ENCODE assay signal across 1 cellular context in the genomic region with DNA sequence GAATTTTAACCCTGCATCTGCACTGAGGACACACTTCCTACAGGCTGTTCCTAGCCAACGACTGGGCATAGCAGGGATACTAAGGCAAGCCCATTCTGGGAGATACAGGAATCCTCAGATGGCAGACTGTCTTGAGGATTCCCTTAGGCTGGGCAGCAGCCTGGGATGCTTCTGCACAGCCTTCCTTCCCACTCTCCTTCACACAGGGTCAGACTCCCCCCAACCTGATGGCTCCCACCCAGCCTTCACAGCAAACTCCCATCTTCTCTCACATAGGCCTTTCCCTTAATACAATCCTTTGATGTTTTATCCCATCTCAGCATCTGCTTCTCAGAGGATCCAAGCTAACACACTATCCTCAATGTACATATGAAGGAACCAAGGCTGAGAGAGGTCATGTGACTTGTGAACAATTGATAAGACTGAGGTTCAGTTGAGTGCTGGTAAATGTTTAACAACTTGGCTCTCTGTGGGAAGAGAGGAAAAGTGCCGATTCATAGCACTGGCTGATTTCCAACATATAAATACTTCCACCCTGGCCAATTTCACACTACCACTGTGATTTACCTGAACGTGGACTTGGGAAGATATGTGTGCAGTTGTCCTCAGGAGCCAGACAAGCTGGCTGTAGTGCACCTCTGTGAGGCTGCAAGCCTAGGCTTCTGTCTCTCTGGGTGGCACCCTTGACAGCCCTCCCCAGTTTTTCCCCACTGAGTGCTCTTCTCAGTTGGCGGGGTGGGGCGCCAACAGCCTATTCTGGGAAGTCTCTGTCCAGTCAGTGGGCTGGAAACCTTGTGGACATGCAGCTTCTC.
TF ChIP-seq lines count a peak whose summit lies in the region.

No MANE protein-coding gene starts in this region.

TF ChIP-seq in HepG2, 621 proteins besides CTCF, POLR2A, EP300 and RAD21 (continued from another document and continues in another):
- TF ChIP-seq ZNF280D (CRISPR knock-in tag; IDR thresholded peaks at IDR 0.05), result no peak
- 0 out of 2 replicates have a peak, but pooled peaks have one; percentile 20 for TF ChIP-seq CEBPG (CRISPR knock-in tag; IDR thresholded peaks at IDR 0.05)
- no peak for TF ChIP-seq DNMT3B (CRISPR knock-in tag; conservative IDR thresholded peaks at IDR 0.05)
- TF ChIP-seq, protein P1, sequence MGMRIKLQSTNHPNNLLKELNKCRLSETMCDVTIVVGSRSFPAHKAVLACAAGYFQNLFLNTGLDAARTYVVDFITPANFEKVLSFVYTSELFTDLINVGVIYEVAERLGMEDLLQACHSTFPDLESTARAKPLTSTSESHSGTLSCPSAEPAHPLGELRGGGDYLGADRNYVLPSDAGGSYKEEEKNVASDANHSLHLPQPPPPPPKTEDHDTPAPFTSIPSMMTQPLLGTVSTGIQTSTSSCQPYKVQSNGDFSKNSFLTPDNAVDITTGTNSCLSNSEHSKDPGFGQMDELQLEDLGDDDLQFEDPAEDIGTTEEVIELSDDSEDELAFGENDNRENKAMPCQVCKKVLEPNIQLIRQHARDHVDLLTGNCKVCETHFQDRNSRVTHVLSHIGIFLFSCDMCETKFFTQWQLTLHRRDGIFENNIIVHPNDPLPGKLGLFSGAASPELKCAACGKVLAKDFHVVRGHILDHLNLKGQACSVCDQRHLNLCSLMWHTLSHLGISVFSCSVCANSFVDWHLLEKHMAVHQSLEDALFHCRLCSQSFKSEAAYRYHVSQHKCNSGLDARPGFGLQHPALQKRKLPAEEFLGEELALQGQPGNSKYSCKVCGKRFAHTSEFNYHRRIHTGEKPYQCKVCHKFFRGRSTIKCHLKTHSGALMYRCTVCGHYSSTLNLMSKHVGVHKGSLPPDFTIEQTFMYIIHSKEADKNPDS (CRISPR knock-in tag; IDR thresholded peaks at IDR 0.05), result no peak
- TF ChIP-seq, protein P2, sequence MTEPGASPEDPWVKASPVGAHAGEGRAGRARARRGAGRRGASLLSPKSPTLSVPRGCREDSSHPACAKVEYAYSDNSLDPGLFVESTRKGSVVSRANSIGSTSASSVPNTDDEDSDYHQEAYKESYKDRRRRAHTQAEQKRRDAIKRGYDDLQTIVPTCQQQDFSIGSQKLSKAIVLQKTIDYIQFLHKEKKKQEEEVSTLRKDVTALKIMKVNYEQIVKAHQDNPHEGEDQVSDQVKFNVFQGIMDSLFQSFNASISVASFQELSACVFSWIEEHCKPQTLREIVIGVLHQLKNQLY (CRISPR knock-in tag; IDR thresholded peaks at IDR 0.05), result no peak
- TF ChIP-seq SRF (IDR thresholded peaks at IDR 0.05; ENCODE audit: low read depth, low read length), result no peak
- 0 out of 2 replicates have a peak, but pooled peaks have one; percentile 30 for TF ChIP-seq ZNF766 (CRISPR knock-in tag; IDR thresholded peaks at IDR 0.05; ENCODE audit: borderline replicate concordance)
- TF ChIP-seq JDP2 (CRISPR knock-in tag; IDR thresholded peaks at IDR 0.05; ENCODE audit: borderline replicate concordance), result no peak
- no peak for TF ChIP-seq ZNF570 (CRISPR knock-in tag; IDR thresholded peaks at IDR 0.05; ENCODE audit: borderline replicate concordance)
- no peak for TF ChIP-seq ZNF281 (CRISPR knock-in tag; IDR thresholded peaks at IDR 0.05; ENCODE audit: borderline replicate concordance)
- peak; percentile 76 for TF ChIP-seq RXRB (CRISPR knock-in tag; IDR thresholded peaks at IDR 0.05; ENCODE audit: borderline replicate concordance)
- TF ChIP-seq RBM39 (IDR thresholded peaks at IDR 0.05; ENCODE audit: low read depth, low read length, poor library complexity, severe bottlenecking), result no peak
- no peak; the same call in 1 of the 2 replicates for TF ChIP-seq RXRA (CRISPR knock-in tag; IDR thresholded peaks at IDR 0.05)
- no peak for TF ChIP-seq NKX3-1 (CRISPR knock-in tag; IDR thresholded peaks at IDR 0.05)
- TF ChIP-seq, protein P3, sequence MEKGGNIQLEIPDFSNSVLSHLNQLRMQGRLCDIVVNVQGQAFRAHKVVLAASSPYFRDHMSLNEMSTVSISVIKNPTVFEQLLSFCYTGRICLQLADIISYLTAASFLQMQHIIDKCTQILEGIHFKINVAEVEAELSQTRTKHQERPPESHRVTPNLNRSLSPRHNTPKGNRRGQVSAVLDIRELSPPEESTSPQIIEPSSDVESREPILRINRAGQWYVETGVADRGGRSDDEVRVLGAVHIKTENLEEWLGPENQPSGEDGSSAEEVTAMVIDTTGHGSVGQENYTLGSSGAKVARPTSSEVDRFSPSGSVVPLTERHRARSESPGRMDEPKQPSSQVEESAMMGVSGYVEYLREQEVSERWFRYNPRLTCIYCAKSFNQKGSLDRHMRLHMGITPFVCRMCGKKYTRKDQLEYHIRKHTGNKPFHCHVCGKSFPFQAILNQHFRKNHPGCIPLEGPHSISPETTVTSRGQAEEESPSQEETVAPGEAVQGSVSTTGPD (CRISPR knock-in tag; IDR thresholded peaks at IDR 0.05), result no peak
- TF ChIP-seq LRRFIP1 (CRISPR knock-in tag; conservative IDR thresholded peaks at IDR 0.05), result no peak
- TF ChIP-seq, protein P4, sequence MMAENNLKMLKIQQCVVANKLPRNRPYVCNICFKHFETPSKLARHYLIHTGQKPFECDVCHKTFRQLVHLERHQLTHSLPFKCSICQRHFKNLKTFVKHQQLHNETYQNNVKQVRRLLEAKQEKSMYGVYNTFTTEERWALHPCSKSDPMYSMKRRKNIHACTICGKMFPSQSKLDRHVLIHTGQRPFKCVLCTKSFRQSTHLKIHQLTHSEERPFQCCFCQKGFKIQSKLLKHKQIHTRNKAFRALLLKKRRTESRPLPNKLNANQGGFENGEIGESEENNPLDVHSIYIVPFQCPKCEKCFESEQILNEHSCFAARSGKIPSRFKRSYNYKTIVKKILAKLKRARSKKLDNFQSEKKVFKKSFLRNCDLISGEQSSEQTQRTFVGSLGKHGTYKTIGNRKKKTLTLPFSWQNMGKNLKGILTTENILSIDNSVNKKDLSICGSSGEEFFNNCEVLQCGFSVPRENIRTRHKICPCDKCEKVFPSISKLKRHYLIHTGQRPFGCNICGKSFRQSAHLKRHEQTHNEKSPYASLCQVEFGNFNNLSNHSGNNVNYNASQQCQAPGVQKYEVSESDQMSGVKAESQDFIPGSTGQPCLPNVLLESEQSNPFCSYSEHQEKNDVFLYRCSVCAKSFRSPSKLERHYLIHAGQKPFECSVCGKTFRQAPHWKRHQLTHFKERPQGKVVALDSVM (CRISPR knock-in tag; IDR thresholded peaks at IDR 0.05), result no peak
- peak; percentile 92 for TF ChIP-seq RAD51 (IDR thresholded peaks at IDR 0.05; ENCODE audit: borderline replicate concordance)
- no peak for TF ChIP-seq REXO4 (CRISPR knock-in tag; IDR thresholded peaks at IDR 0.05; ENCODE audit: borderline replicate concordance)
- TF ChIP-seq ARID2 (CRISPR knock-in tag; IDR thresholded peaks at IDR 0.05; ENCODE audit: borderline replicate concordance), result no peak
- no peak for TF ChIP-seq CEBPB (IDR thresholded peaks at IDR 0.05; ENCODE audit: borderline replicate concordance, low read depth, low read length)
- TF ChIP-seq HNRNPL (IDR thresholded peaks at IDR 0.05; ENCODE audit: low read depth, low read length), result no peak
- peak; percentile 11; the same call in 1 of the 2 replicates for TF ChIP-seq STAG1 (CRISPR knock-in tag; IDR thresholded peaks at IDR 0.05)
- no peak for TF ChIP-seq ZNF549 (CRISPR knock-in tag; IDR thresholded peaks at IDR 0.05)
- no peak for TF ChIP-seq SRY (CRISPR knock-in tag; IDR thresholded peaks at IDR 0.05)
- no peak; the same call in 1 of the 2 replicates for TF ChIP-seq ZBTB21 (CRISPR knock-in tag; IDR thresholded peaks at IDR 0.05)
- peak; percentile 13; the same call in 1 of the 2 replicates for TF ChIP-seq LCORL (IDR thresholded peaks at IDR 0.05)
- TF ChIP-seq LCORL (CRISPR knock-in tag; IDR thresholded peaks at IDR 0.05), result no peak
- TF ChIP-seq ATF7-NPFF (CRISPR knock-in tag; IDR thresholded peaks at IDR 0.05; ENCODE audit: low read depth), result no peak
- peak; percentile 32 for TF ChIP-seq TEAD3 (CRISPR knock-in tag; optimal IDR thresholded peaks at IDR 0.05; ENCODE audit: borderline replicate concordance)
- TF ChIP-seq FOXJ3 (CRISPR knock-in tag; IDR thresholded peaks at IDR 0.05; ENCODE audit: borderline replicate concordance), result no peak; the same call in 1 of the 2 replicates
- TF ChIP-seq KDM6A (CRISPR knock-in tag; IDR thresholded peaks at IDR 0.05; ENCODE audit: low read depth), result no peak; the same call in 1 of the 2 replicates
- no peak for TF ChIP-seq MNT (IDR thresholded peaks at IDR 0.05)
- TF ChIP-seq ZSCAN31 (CRISPR knock-in tag; IDR thresholded peaks at IDR 0.05; ENCODE audit: low read depth), result peak; percentile 33; the same call in 1 of the 2 replicates
- TF ChIP-seq AGO1 (IDR thresholded peaks at IDR 0.05; ENCODE audit: low read depth, low read length, poor library complexity, severe bottlenecking), result no peak
- no peak for TF ChIP-seq CC2D1A (CRISPR knock-in tag; IDR thresholded peaks at IDR 0.05)
- TF ChIP-seq ZNF263 (CRISPR knock-in tag; IDR thresholded peaks at IDR 0.05), result no peak
- TF ChIP-seq, protein P5, sequence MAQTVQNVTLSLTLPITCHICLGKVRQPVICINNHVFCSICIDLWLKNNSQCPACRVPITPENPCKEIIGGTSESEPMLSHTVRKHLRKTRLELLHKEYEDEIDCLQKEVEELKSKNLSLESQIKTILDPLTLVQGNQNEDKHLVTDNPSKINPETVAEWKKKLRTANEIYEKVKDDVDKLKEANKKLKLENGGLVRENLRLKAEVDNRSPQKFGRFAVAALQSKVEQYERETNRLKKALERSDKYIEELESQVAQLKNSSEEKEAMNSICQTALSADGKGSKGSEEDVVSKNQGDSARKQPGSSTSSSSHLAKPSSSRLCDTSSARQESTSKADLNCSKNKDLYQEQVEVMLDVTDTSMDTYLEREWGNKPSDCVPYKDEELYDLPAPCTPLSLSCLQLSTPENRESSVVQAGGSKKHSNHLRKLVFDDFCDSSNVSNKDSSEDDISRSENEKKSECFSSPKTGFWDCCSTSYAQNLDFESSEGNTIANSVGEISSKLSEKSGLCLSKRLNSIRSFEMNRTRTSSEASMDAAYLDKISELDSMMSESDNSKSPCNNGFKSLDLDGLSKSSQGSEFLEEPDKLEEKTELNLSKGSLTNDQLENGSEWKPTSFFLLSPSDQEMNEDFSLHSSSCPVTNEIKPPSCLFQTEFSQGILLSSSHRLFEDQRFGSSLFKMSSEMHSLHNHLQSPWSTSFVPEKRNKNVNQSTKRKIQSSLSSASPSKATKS (CRISPR knock-in tag; IDR thresholded peaks at IDR 0.05), result no peak
